In the genomic region with DNA sequence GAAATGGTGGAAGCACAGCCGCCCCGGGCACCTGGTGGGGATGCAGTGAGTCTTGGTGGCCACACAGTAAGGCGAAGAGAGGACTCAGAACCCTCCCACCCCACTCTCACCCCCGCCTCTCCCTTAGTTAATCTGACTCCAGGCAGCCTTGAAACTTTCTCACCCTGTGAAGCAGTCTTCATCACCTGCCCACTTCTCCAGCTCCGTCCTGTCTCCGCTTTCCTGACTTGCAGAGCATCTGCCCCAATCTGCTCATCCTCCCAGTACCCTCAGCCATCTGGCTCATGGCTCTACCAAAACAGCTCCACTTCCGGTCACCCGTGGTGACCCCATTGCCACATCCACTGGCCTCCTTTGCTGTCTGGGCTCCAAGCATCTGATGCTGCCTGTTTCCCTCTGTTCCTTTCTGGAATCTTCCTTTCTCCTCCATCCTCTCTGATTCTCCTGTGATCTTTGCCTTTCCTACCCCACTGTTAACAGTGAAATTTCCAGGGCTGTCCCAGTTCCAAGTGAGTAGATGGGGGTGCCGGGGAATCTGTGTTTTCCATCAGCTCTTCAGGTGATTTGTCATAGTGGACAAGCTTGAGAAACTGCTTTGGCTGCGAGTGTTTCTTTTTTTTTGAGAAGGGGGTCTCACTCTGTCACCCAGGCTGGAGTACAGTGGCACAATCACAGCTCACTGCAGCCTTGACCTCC, we compare ENCODE assay signal across 19 cellular contexts. TPM values are rescaled to one million over a fixed set of nuclear protein-coding genes. Genes with fewer than 3 reads are reported as not detected.
A peak's percentile ranks its signal among the peaks of the same experiment; 100 is the strongest.
DNase-seq lines count a peak whose midpoint lies in the region; ATAC-seq and TF ChIP-seq lines count a peak whose summit lies in the region.
"Had no signal": no experiment of that assay in that cellular context is flagged by ENCODE, and none has a peak within 500 bp of the region (broad histone marks: within the 10 kb centered on the region; RNA-seq: fewer than 3 reads in every experiment).

No MANE protein-coding gene starts in this region.

- H2BK15ac ChIP-seq in neuronal stem cell (ENCODE audit: low read length) = no peak overlapping the region

- H3K4ac ChIP-seq in neuronal stem cell (ENCODE audit: low read length) = no peak overlapping the region

- H3K4me2 ChIP-seq in neuronal stem cell (ENCODE audit: insufficient read depth, low read length, poor library complexity, severe bottlenecking) = no peak overlapping the region
- H3K4me2 ChIP-seq: hepatocyte had no signal

- TF ChIP-seq POLR2A in gastrocnemius medialis (IDR thresholded peaks at IDR 0.05) = no peak

- TF ChIP-seq CTCF in gastrocnemius medialis (IDR thresholded peaks at IDR 0.05 in 4 of 5, conservative IDR thresholded peaks at IDR 0.05 in 1 of 5) = no peak

- CTCF ChIA-PET in CD8-positive, alpha-beta memory T cell (lab: Charles Lee) = interaction anchor here (1.5 to 1.7 kb wide), 2 partner anchors 36 to 62 kb away, joined by 3 read pairs; no protein-coding TSS in a partner anchor

- intact Hi-C loops in gastrocnemius medialis (cut with DNase I; ENCODE audit: low total_unique reads) = no loop called here

- no peaks in the 10 kb centered on the region for H3K27me3 ChIP-seq in CD8-positive, alpha-beta memory T cell (ENCODE audit: insufficient read depth, low read length, poor library complexity, severe bottlenecking)
- H3K27me3 ChIP-seq in neuronal stem cell (ENCODE audit: control insufficient read depth in 3 of 3, insufficient read depth in 3 of 3, low read depth in 1 of 3, low read length in 3 of 3) = no peaks in the 10 kb centered on the region
- H3K27me3 ChIP-seq in gastrocnemius medialis = no peaks in the 10 kb centered on the region
- H3K27me3 ChIP-seq: hepatocyte had no signal

- no CpG with 5 or more reads among the region's 10 CpGs for WGBS in neuronal stem cell (ENCODE audit: extremely low coverage in 2 of 2, insufficient read length in 2 of 2, insufficient replicate concordance in 1 of 2), 2 donors

- peaks cover 11% of the 10 kb centered on the region for H3K79me1 ChIP-seq in neuronal stem cell (ENCODE audit: low read depth, low read length)

- in situ Hi-C loops in gastrocnemius medialis (cut with MboI; ENCODE audit: low sequenced_read_pairs in 4 of 4) = loop anchor here in 2 of 4 donors (10.0 to 25.0 kb wide), 2 partner anchors 128 to 286 kb away; a partner anchor contains a TSS

- no peak overlapping the region for H3K27ac ChIP-seq in CD8-positive, alpha-beta memory T cell (ENCODE audit: low read depth, low read length)
- H3K27ac ChIP-seq in cingulate gyrus (ENCODE audit: low read depth, low read length) (peak overlapping the region; percentile 60), neuronal stem cell (replicated peaks; ENCODE audit: low read length) (no peak overlapping the region), gastrocnemius medialis (no peak overlapping the region)
- H3K27ac ChIP-seq: GM23248, hepatocyte, SK-N-MC had no signal

- no peaks in the 10 kb centered on the region for H3K9me3 Mint-ChIP-seq in activated T-cell treated with anti-CD3 and anti-CD28 coated beads, Interleukin-2, amount 50 U/mL, for 72 hours
- no peaks in the 10 kb centered on the region for H3K9me3 Mint-ChIP-seq in CD8-positive, alpha-beta memory T cell

- no peak overlapping the region for H3K18ac ChIP-seq in neuronal stem cell (ENCODE audit: low read length)

- no peak overlapping the region for H4K8ac ChIP-seq in neuronal stem cell (ENCODE audit: low read depth, low read length)

- H3K4me1 Mint-ChIP-seq in activated T-cell treated with anti-CD3 and anti-CD28 coated beads, Interleukin-2, amount 50 U/mL, for 72 hours (ENCODE audit: low read depth) = peaks cover 18% of the 10 kb centered on the region
- H3K4me1 Mint-ChIP-seq in CD8-positive, alpha-beta memory T cell = peaks cover 24 to 42% (median 27%) of the 10 kb centered on the region in 3 donors

- no peak overlapping the region for H2BK120ac ChIP-seq in neuronal stem cell (ENCODE audit: low read depth, low read length)

- H3K23ac ChIP-seq in neuronal stem cell (ENCODE audit: low read depth, low read length, poor library complexity) = no peak overlapping the region

- H2BK5ac ChIP-seq in neuronal stem cell (ENCODE audit: low read length) = no peak overlapping the region

- no peak overlapping the region for H3K4me3 ChIP-seq in CD8-positive, alpha-beta memory T cell (ENCODE audit: low read length)
- no peak overlapping the region for H3K4me3 ChIP-seq in neuronal stem cell (ENCODE audit: low read length in 2 of 2)
- H3K4me3 ChIP-seq in gastrocnemius medialis = no peak overlapping the region
- H3K4me3 ChIP-seq: GM23248, hepatocyte, SK-N-MC had no signal

- no peak overlapping the region for H3K14ac ChIP-seq in neuronal stem cell (ENCODE audit: low read length)

- H3K9me3 ChIP-seq in CD8-positive, alpha-beta memory T cell (ENCODE audit: low read length) = no peaks in the 10 kb centered on the region
- H3K9me3 ChIP-seq in neuronal stem cell (replicated peaks in 1 of 2; ENCODE audit: control insufficient read depth in 2 of 2, insufficient read depth in 1 of 2, low read depth in 1 of 2, low read length in 2 of 2) (no peaks in the 10 kb centered on the region), gastrocnemius medialis (no peaks in the 10 kb centered on the region)

- H3K4me1 ChIP-seq in CD8-positive, alpha-beta memory T cell (ENCODE audit: insufficient read depth, low read length) = peaks cover 7% of the 10 kb centered on the region
- H3K4me1 ChIP-seq in neuronal stem cell (ENCODE audit: control insufficient read depth in 2 of 2, insufficient read depth in 1 of 2, low read depth in 1 of 2, low read length in 2 of 2) = peaks cover 0 to 5% of the 10 kb centered on the region in 2 donors
- peaks cover 6% of the 10 kb centered on the region in 2 donors for H3K4me1 ChIP-seq in gastrocnemius medialis

- no peak overlapping the region for H2BK12ac ChIP-seq in neuronal stem cell (ENCODE audit: low read length)

- H3K27me3 Mint-ChIP-seq in activated T-cell treated with anti-CD3 and anti-CD28 coated beads, Interleukin-2, amount 50 U/mL, for 72 hours (ENCODE audit: low read depth) = no peaks in the 10 kb centered on the region
- peaks cover 0 to 2% of the 10 kb centered on the region in 2 donors for H3K27me3 Mint-ChIP-seq in CD8-positive, alpha-beta memory T cell

- H3K36me3 Mint-ChIP-seq in activated T-cell treated with anti-CD3 and anti-CD28 coated beads, Interleukin-2, amount 50 U/mL, for 72 hours (ENCODE audit: insufficient read depth in 2 of 2) = peaks cover 9 to 19% of the 10 kb centered on the region in 2 donors
- peaks cover 6 to 80% (median 22%) of the 10 kb centered on the region in 3 donors for H3K36me3 Mint-ChIP-seq in CD8-positive, alpha-beta memory T cell

- H3K9ac ChIP-seq in neuronal stem cell (ENCODE audit: low read depth, low read length, poor library complexity) = peak overlapping the region; percentile 21
- H3K9ac ChIP-seq: GM23248 had no signal

- H2AFZ ChIP-seq in neuronal stem cell (ENCODE audit: low read length) = no peak overlapping the region
- H2AFZ ChIP-seq: GM23248, hepatocyte had no signal

- ATAC-seq in activated T-cell treated with anti-CD3 and anti-CD28 coated beads, Interleukin-2, amount 50 U/mL, for 72 hours (replicated peaks in 1 of 2) = no peak
- no peak for ATAC-seq in gastrocnemius medialis

- no peak overlapping the region for H3K4me3 Mint-ChIP-seq in activated T-cell treated with anti-CD3 and anti-CD28 coated beads, Interleukin-2, amount 50 U/mL, for 72 hours
- H3K4me3 Mint-ChIP-seq in CD8-positive, alpha-beta memory T cell = peak overlapping the region in 5 of 7 donors; percentile 30 to 85 (median 55)

- peak overlapping the region; percentile 41 for H3K27ac Mint-ChIP-seq in activated T-cell treated with anti-CD3 and anti-CD28 coated beads, Interleukin-2, amount 50 U/mL, for 72 hours
- H3K27ac Mint-ChIP-seq in CD8-positive, alpha-beta memory T cell = peak overlapping the region in 6 of 8 donors; percentile 45 to 90 (median 74)

- POLR2A ChIA-PET in CD8-positive, alpha-beta memory T cell (lab: Charles Lee) = no interaction called here

- peaks cover 39% of the 10 kb centered on the region for H3K36me3 ChIP-seq in CD8-positive, alpha-beta memory T cell (ENCODE audit: insufficient read depth, low read length)
- H3K36me3 ChIP-seq in neuronal stem cell (replicated peaks in 1 of 2; ENCODE audit: control insufficient read depth in 2 of 2, insufficient read depth in 2 of 2, low read length in 2 of 2) = peaks cover 46 to 81% of the 10 kb centered on the region in 2 donors
- peaks cover 0 to 73% of the 10 kb centered on the region in 2 donors for H3K36me3 ChIP-seq in gastrocnemius medialis

- no peak overlapping the region for H4K91ac ChIP-seq in neuronal stem cell (ENCODE audit: low read depth, low read length, poor library complexity)

- no peak for DNase-seq in activated T-cell treated with anti-CD3 and anti-CD28 coated beads, Interleukin-2, amount 50 U/mL, for 72 hours
- DNase-seq in activated T-cell treated with anti-CD3 and anti-CD28 coated beads, Interleukin-2, amount 50 U/mL, for 1 hour = no peak
- DNase-seq in CD8-positive, alpha-beta memory T cell = no peak
- DNase-seq in neuronal stem cell (ENCODE audit: low spot score) = no peak
- DNase-seq in COLO668 (lab: John Stamatoyannopoulos, UW; ENCODE audit: unreplicated experiment) = no peak
- no peak for DNase-seq in NCI-H2029 (lab: John Stamatoyannopoulos, UW)
- DNase-seq in gastrocnemius medialis = no peak
- DNase-seq: activated T-cell treated with anti-CD3 and anti-CD28 coated beads, Interleukin-2, amount 50 U/mL, for 48 hours; cerebellar nuclear complex; GM23248; NCI-H1417; NCI-H2171 treated with DMSO at 0.1 percent for 48 hours; NCI-H82 had no signal

- H2AK5ac ChIP-seq in neuronal stem cell (ENCODE audit: low read depth, low read length) = no peak overlapping the region

RNA-seq across cellular contexts. Expression of a gene that starts 4.3 kb away (rescaled TPM):
- 100 to 1,000 TPM; 202 to 212 TPM for total RNA-seq in activated T-cell treated with anti-CD3 and anti-CD28 coated beads, Interleukin-2, amount 50 U/mL, for 72 hours
- total RNA-seq in CD8-positive, alpha-beta memory T cell = 100 to 1,000 TPM; 125 to 132 TPM
- polyA plus RNA-seq in CD8-positive, alpha-beta memory T cell = 9.2 TPM
- 132 TPM for polyA plus RNA-seq in neuronal stem cell (2013, experiment 1 of 2)
- 132 TPM for polyA plus RNA-seq in neuronal stem cell (2013, experiment 2 of 2)
- 100 to 1,000 TPM; 118 to 169 (median 143) TPM for total RNA-seq in gastrocnemius medialis

RNA-seq across cellular contexts. Expression of a gene that starts 9.2 kb away (rescaled TPM):
- 1 to 10 TPM; 1.2 to 2.4 TPM for total RNA-seq in activated T-cell treated with anti-CD3 and anti-CD28 coated beads, Interleukin-2, amount 50 U/mL, for 72 hours
- under 1 TPM; 0.31 TPM for total RNA-seq in CD8-positive, alpha-beta memory T cell
- polyA plus RNA-seq in CD8-positive, alpha-beta memory T cell = not detected
- not detected for polyA plus RNA-seq in neuronal stem cell (2013, experiment 1 of 2)
- 0.01 TPM for polyA plus RNA-seq in neuronal stem cell (2013, experiment 2 of 2)
- total RNA-seq in gastrocnemius medialis = not detected
- total RNA-seq: GM23248, mesenteric fat pad, urinary bladder had no signal
- polyA plus RNA-seq: GM23248, keratinocyte had no signal

RNA-seq across cellular contexts. Expression of a gene that starts 18.9 kb away (rescaled TPM):
- under 1 TPM; 0.29 to 0.83 TPM for total RNA-seq in activated T-cell treated with anti-CD3 and anti-CD28 coated beads, Interleukin-2, amount 50 U/mL, for 72 hours
- total RNA-seq in CD8-positive, alpha-beta memory T cell = not detected
- 0.36 TPM for polyA plus RNA-seq in CD8-positive, alpha-beta memory T cell
- polyA plus RNA-seq in neuronal stem cell (2013, experiment 1 of 2) = not detected
- not detected for polyA plus RNA-seq in neuronal stem cell (2013, experiment 2 of 2)
- total RNA-seq in gastrocnemius medialis = 1 to 10 TPM in 1 of 4 donors, under 1 TPM in 1, not detected in 2; 0.24 to 1.5 TPM
- total RNA-seq: GM23248, hepatocyte, mesenteric fat pad had no signal
- polyA plus RNA-seq: GM23248, keratinocyte had no signal

RNA-seq across cellular contexts. Expression of a gene that starts 24.3 kb away (rescaled TPM):
- total RNA-seq in activated T-cell treated with anti-CD3 and anti-CD28 coated beads, Interleukin-2, amount 50 U/mL, for 72 hours = 10 to 100 TPM; 24.2 to 41.1 TPM
- 10 to 100 TPM; 23.5 to 27.5 TPM for total RNA-seq in CD8-positive, alpha-beta memory T cell
- 77.8 TPM for polyA plus RNA-seq in CD8-positive, alpha-beta memory T cell
- polyA plus RNA-seq in neuronal stem cell (2013, experiment 1 of 2) = 36.5 TPM
- polyA plus RNA-seq in neuronal stem cell (2013, experiment 2 of 2) = 37.1 TPM
- 10 to 100 TPM in 1 of 4 donors, 1 to 10 TPM in 3; 2.5 to 11.4 (median 5.2) TPM for total RNA-seq in gastrocnemius medialis
- total RNA-seq: GM23248 had no signal

RNA-seq across cellular contexts. Expression of a gene that starts 44.6 kb away (rescaled TPM):
- total RNA-seq in activated T-cell treated with anti-CD3 and anti-CD28 coated beads, Interleukin-2, amount 50 U/mL, for 72 hours = not detected
- not detected for total RNA-seq in CD8-positive, alpha-beta memory T cell
- not detected for polyA plus RNA-seq in CD8-positive, alpha-beta memory T cell
- polyA plus RNA-seq in neuronal stem cell (2013, experiment 1 of 2) = not detected
- not detected for polyA plus RNA-seq in neuronal stem cell (2013, experiment 2 of 2)
- not detected for total RNA-seq in gastrocnemius medialis
- total RNA-seq: GM23248, hepatocyte, mesenteric fat pad, urinary bladder had no signal
- polyA plus RNA-seq: GM23248, hepatocyte, keratinocyte, urinary bladder had no signal

Comparison
In these comparisons a context has a peak if more than half of its experiments do, and no peak if none do; other contexts are left out.
1. H3K4me3 Mint-ChIP-seq: peak in CD8-positive, alpha-beta memory T cell (5 of 7); none in activated T-cell treated with anti-CD3 and anti-CD28 coated beads, Interleukin-2, amount 50 U/mL, for 72 hours (0 of 2).